8 cellular contexts compared by ENCODE assay signal in genomic region chr7:100015232-100016208, GRCh38.
DNase-seq lines count a peak whose midpoint lies in the region; FAIRE-seq and TF ChIP-seq lines count a peak whose summit lies in the region.

Gene ZKSCAN1 (plus strand): TSS chr7:100015596. CDS start chr7:100023507, 7,911 bp downstream.

- H3K9ac ChIP-seq in Loucy (ENCODE audit: low read depth, low read length, poor library complexity, severe bottlenecking), result peak within 1 kb of the TSS; percentile 77

- peaks cover 19% of the 10 kb centered on the region for H3K36me3 Mint-ChIP-seq in nephron progenitor cell (ENCODE audit: low read depth)
- peaks cover 31% of the 10 kb centered on the region for H3K36me3 Mint-ChIP-seq in stimulated activated naive CD8-positive, alpha-beta T cell treated with anti-CD3 and anti-CD28 coated beads, Interleukin-15, Interleukin-2, amounts not matched to agents 100 ng/mL and 50 ng/mL, for 24 hours (ENCODE audit: low read depth)

- peak within 1 kb of the TSS; percentile 95 for H3K4me3 Mint-ChIP-seq in nephron progenitor cell
- peak within 1 kb of the TSS; percentile 94 for H3K4me3 Mint-ChIP-seq in stimulated activated naive CD8-positive, alpha-beta T cell treated with anti-CD3 and anti-CD28 coated beads, Interleukin-15, Interleukin-2, amounts not matched to agents 100 ng/mL and 50 ng/mL, for 24 hours

- H3K4me2 ChIP-seq in Loucy (ENCODE audit: low read depth, low read length, poor library complexity, severe bottlenecking), result peak within 1 kb of the TSS; percentile 91

- TF ChIP-seq CTCF in Loucy (conservative IDR thresholded peaks at IDR 0.05; ENCODE audit: low read length) (no peak), nephron progenitor cell (IDR thresholded peaks at IDR 0.05) (no peak)

- no peaks in the 10 kb centered on the region for H3K9me3 ChIP-seq in Loucy (ENCODE audit: insufficient read depth, low read depth, low read length)

- peaks cover 23% of the 10 kb centered on the region for H3K4me1 ChIP-seq in Loucy (ENCODE audit: insufficient read depth, low read length, poor library complexity, severe bottlenecking)

- TF ChIP-seq POLR2A in H54 (IDR thresholded peaks at IDR 0.05; ENCODE audit: low read depth, low read length), result peak; percentile 90

- FAIRE-seq in H54 (lab: Jason Lieb, UNC), result no peak

- H3K36me3 ChIP-seq in Loucy (ENCODE audit: insufficient read depth, low read length), result no peaks in the 10 kb centered on the region

- peak within 1 kb of the TSS; percentile 97 for H3K27ac Mint-ChIP-seq in nephron progenitor cell
- peak within 1 kb of the TSS; percentile 95 for H3K27ac Mint-ChIP-seq in stimulated activated naive CD8-positive, alpha-beta T cell treated with anti-CD3 and anti-CD28 coated beads, Interleukin-15, Interleukin-2, amounts not matched to agents 100 ng/mL and 50 ng/mL, for 24 hours

- H3K27me3 Mint-ChIP-seq in nephron progenitor cell (ENCODE audit: low read depth, poor library complexity), result peaks cover 24% of the 10 kb centered on the region
- no peaks in the 10 kb centered on the region for H3K27me3 Mint-ChIP-seq in stimulated activated naive CD8-positive, alpha-beta T cell treated with anti-CD3 and anti-CD28 coated beads, Interleukin-15, Interleukin-2, amounts not matched to agents 100 ng/mL and 50 ng/mL, for 24 hours

- DNase-seq in ELR (ENCODE audit: low read depth), result peak; percentile 96
- DNase-seq in H54 (ENCODE audit: insufficient read length, low spot score), result peak; percentile 93
- peak; percentile 86 for DNase-seq in SHP77 treated with DMSO at 0.1 percent for 48 hours (lab: John Stamatoyannopoulos, UW)
- DNase-seq in activated effector memory CD4-positive, alpha-beta T cell treated with anti-CD3 and anti-CD28 coated beads, Interleukin-2, amount 50 U/mL, for 16 hours, result peak; percentile 94
- peak; percentile 81 for DNase-seq in fibroblast of the conjunctiva (ENCODE audit: low read depth)
- peak; percentile 80 for DNase-seq in nephron progenitor cell

- no peaks in the 10 kb centered on the region for H3F3A ChIP-seq in Loucy (ENCODE audit: low read depth)

- H3K9me2 ChIP-seq in Loucy (replicated peaks; ENCODE audit: low read depth, low read length), result no peaks in the 10 kb centered on the region

- peak within 1 kb of the TSS; percentile 91 for H2AFZ ChIP-seq in Loucy (ENCODE audit: low read length)

- H3K79me2 ChIP-seq in Loucy (ENCODE audit: insufficient read depth, low read length), result peaks cover 49% of the 10 kb centered on the region

- peak within 1 kb of the TSS; percentile 80 for H3K4me3 ChIP-seq in Loucy (ENCODE audit: low read length, poor library complexity, severe bottlenecking)

- H3K27me3 ChIP-seq in Loucy (ENCODE audit: insufficient read depth, low read length, poor library complexity, severe bottlenecking), result no peaks in the 10 kb centered on the region

- peaks cover 19% of the 10 kb centered on the region for H3K4me1 Mint-ChIP-seq in nephron progenitor cell
- peaks cover 69% of the 10 kb centered on the region for H3K4me1 Mint-ChIP-seq in stimulated activated naive CD8-positive, alpha-beta T cell treated with anti-CD3 and anti-CD28 coated beads, Interleukin-15, Interleukin-2, amounts not matched to agents 100 ng/mL and 50 ng/mL, for 24 hours (ENCODE audit: low read depth)

- peaks cover 30% of the 10 kb centered on the region for H4K20me1 ChIP-seq in Loucy (ENCODE audit: insufficient read depth, low read length, poor library complexity, severe bottlenecking)

- no peaks in the 10 kb centered on the region for H3K9me3 Mint-ChIP-seq in nephron progenitor cell
- H3K9me3 Mint-ChIP-seq in stimulated activated naive CD8-positive, alpha-beta T cell treated with anti-CD3 and anti-CD28 coated beads, Interleukin-15, Interleukin-2, amounts not matched to agents 100 ng/mL and 50 ng/mL, for 24 hours, result no peaks in the 10 kb centered on the region

Comparison
In these comparisons a context has a peak if more than half of its experiments do, and no peak if none do; other contexts are left out.
1. Peak in every context shown above with its lines: DNase-seq and H3K4me3 ChIP-seq.